In the genomic region with DNA sequence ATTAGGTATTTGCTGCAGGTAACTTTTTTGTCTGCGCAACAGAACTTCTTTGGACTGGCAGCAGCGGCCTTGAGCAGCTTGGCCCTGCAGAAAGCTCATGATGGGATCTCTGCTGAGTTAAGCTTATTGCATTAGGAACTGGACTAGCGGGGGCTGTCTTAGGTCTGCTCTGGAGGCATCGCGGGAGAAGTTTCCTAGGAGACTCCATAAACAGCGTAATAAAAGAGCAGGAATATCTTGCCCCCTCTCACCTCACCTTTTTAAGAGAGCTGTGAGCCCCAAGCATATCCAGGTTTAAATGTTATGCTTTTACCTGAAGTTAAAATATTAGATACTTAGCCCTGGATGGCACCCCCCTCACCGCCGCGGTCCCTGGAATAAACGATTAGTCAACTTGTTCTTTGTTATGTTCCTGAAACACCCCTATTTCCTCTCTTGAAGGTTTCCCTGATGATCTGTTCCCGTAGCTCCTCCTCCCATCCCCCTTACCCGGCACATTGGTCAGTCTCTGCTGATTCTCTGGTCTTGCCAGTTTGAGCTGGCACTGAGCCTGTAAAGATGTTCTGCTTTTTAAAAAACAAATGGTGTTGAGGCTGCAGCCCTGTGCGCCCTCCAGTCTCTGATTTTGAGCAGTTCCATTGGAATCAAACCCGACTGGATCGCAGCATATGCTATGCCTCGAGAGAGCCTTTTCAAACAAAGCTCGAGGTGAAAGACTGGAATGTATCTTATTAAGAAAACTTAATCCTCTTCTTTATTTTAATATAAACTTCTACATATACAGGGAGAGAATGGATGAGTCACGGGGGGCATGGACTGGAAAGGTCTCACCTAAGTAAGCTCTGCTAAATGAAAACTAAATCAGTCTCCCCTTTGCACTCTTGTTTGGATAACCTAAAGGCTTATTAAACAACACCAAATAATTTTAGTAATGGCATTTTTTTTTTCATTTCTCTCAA, we compare ENCODE assay signal across 8 cellular contexts. TPM values are rescaled to one million over a fixed set of nuclear protein-coding genes. Genes with fewer than 3 reads are reported as not detected.
DNase-seq lines count a peak whose midpoint lies in the region; ATAC-seq and TF ChIP-seq lines count a peak whose summit lies in the region.

No MANE protein-coding gene starts in this region.

- H3K36me3 Mint-ChIP-seq in dendritic cell treated with granulocyte-macrophage colony-stimulating factor and Interleukin-4, amounts not matched to agents 40 ng/mL and 50 ng/mL, for 4 days (ENCODE audit: low read depth): peaks cover 59% of the 10 kb centered on the region

- peak overlapping the region; percentile 88 for H3K27ac Mint-ChIP-seq in dendritic cell treated with granulocyte-macrophage colony-stimulating factor and Interleukin-4, amounts not matched to agents 40 ng/mL and 50 ng/mL, for 4 days

- TF ChIP-seq CTCF in BE2C (IDR thresholded peaks at IDR 0.05; ENCODE audit: low read depth, low read length): no peak
- no peak for TF ChIP-seq CTCF in lower lobe of right lung (IDR thresholded peaks at IDR 0.05)
- no peak for TF ChIP-seq CTCF in suprapubic skin (IDR thresholded peaks at IDR 0.05)

- peaks cover 20% of the 10 kb centered on the region for H3K36me3 ChIP-seq in BE2C
- peaks cover 18% of the 10 kb centered on the region for H3K36me3 ChIP-seq in lower lobe of right lung
- H3K36me3 ChIP-seq in suprapubic skin: peaks cover 18% of the 10 kb centered on the region

- ATAC-seq in lower lobe of right lung (peak; percentile 52 to 60), GM21526 (IDR thresholded peaks at IDR 0.05; ENCODE audit: low FRiP score, unreplicated experiment) (no peak), GM21737 (IDR thresholded peaks at IDR 0.05; ENCODE audit: unreplicated experiment) (no peak)

- no peaks in the 10 kb centered on the region for H3K27me3 Mint-ChIP-seq in dendritic cell treated with granulocyte-macrophage colony-stimulating factor and Interleukin-4, amounts not matched to agents 40 ng/mL and 50 ng/mL, for 4 days

- 8% methylated on average over 18 of the region's 18 CpGs for WGBS in suprapubic skin

- H3K4me3 ChIP-seq in BE2C (ENCODE audit: low read depth, low read length) (peak overlapping the region; percentile 90), lower lobe of right lung (peak overlapping the region; percentile 92), suprapubic skin (peak overlapping the region; percentile 79)

- TF ChIP-seq EP300 in suprapubic skin (IDR thresholded peaks at IDR 0.05): no peak

- peaks cover 63% of the 10 kb centered on the region for H3K4me1 Mint-ChIP-seq in dendritic cell treated with granulocyte-macrophage colony-stimulating factor and Interleukin-4, amounts not matched to agents 40 ng/mL and 50 ng/mL, for 4 days (ENCODE audit: low read depth)

- H3K9me3 Mint-ChIP-seq in dendritic cell treated with granulocyte-macrophage colony-stimulating factor and Interleukin-4, amounts not matched to agents 40 ng/mL and 50 ng/mL, for 4 days: no peaks in the 10 kb centered on the region

- DNase-seq in BE2C (peak; percentile 66), HCEC 1CT (peak; percentile 89), RPMI8226 (peak; percentile 89), lower lobe of right lung (peak; percentile 72), suprapubic skin (ENCODE audit: low spot score in 2 of 2) (peak in 1 of 2 donors; percentile 89)

- H3K27me3 ChIP-seq in BE2C (no peaks in the 10 kb centered on the region), lower lobe of right lung (ENCODE audit: low read depth) (no peaks in the 10 kb centered on the region), suprapubic skin (no peaks in the 10 kb centered on the region)

- TF ChIP-seq POLR2A in suprapubic skin (IDR thresholded peaks at IDR 0.05): peak; percentile 31 to 52

- H3K27ac ChIP-seq in lower lobe of right lung: peak overlapping the region; percentile 85
- H3K27ac ChIP-seq in suprapubic skin: peak overlapping the region; percentile 87

- peak overlapping the region; percentile 94 for H3K4me3 Mint-ChIP-seq in dendritic cell treated with granulocyte-macrophage colony-stimulating factor and Interleukin-4, amounts not matched to agents 40 ng/mL and 50 ng/mL, for 4 days

- H3K9me3 ChIP-seq in BE2C: no peaks in the 10 kb centered on the region
- no peaks in the 10 kb centered on the region for H3K9me3 ChIP-seq in lower lobe of right lung
- no peaks in the 10 kb centered on the region for H3K9me3 ChIP-seq in suprapubic skin

- H3K4me1 ChIP-seq in BE2C (peaks cover 3% of the 10 kb centered on the region; the same call in 1 of the 2 replicates), lower lobe of right lung (peaks cover 49% of the 10 kb centered on the region), suprapubic skin (peaks cover 48% of the 10 kb centered on the region)

- intact Hi-C loops in dendritic cell treated with granulocyte-macrophage colony-stimulating factor and Interleukin-4, amounts not matched to agents 40 ng/mL and 50 ng/mL, for 4 days (cut with micrococcal nuclease): loop anchor here (2.0 kb wide), 1 partner anchor 18 kb away; no protein-coding TSS in a partner anchor
- intact Hi-C loops in lower lobe of right lung (cut with DNase I): no loop called here

RNA-seq across cellular contexts. Expression of a gene that starts 1.9 kb away (rescaled TPM):
- polyA plus RNA-seq in BE2C (2012; ENCODE audit: insufficient read depth, insufficient read length, low read depth): 50.1 TPM
- total RNA-seq in lower lobe of right lung (55.9 TPM), suprapubic skin (10 to 100 TPM; 25.2 to 91.4 (median 35.4) TPM)

RNA-seq across cellular contexts. Expression of a gene that starts 58.7 kb away (rescaled TPM):
- polyA plus RNA-seq in BE2C (2012; ENCODE audit: insufficient read depth, insufficient read length, low read depth): 49.6 TPM
- total RNA-seq in lower lobe of right lung (6.4 TPM), suprapubic skin (10 to 100 TPM; 15.9 to 30.9 (median 22.7) TPM)

Comparison
In these comparisons a context has a peak if more than half of its experiments do, and no peak if none do; other contexts are left out.
1. ATAC-seq: peak in lower lobe of right lung (2 of 2); none in GM21526 (single experiment) and GM21737 (single experiment).
2. Peak in every context shown above with its lines, with median percentiles within 50 percentile points of each other: H3K4me3 ChIP-seq.